ENCODE assay signal across 15 cellular contexts in the genomic region with DNA sequence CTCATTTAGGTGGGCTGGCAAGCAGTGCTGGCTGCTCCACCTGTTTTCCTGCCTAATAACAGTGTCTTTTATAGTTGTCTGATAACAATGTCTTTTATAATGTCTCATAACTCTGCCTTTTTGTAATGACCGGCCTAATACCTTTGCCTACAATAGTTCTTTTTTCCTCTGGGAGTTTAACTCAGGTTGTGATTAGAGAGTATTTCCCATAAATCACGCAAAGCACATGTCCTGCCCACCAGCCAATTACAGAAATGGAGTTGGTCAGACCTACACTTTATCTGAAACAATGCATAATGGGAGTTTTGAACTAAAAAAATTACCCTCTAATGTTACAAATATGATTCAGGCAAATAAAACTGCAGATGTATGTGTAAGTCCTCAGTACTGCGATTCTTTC.
DNase-seq lines count a peak whose midpoint lies in the region; ATAC-seq, FAIRE-seq and TF ChIP-seq lines count a peak whose summit lies in the region.
"Had no signal": no experiment of that assay in that cellular context is flagged by ENCODE, and none has a peak within 500 bp of the region (broad histone marks: within the 10 kb centered on the region; RNA-seq: fewer than 3 reads in every experiment).

No MANE protein-coding gene starts in this region.

- dilution Hi-C loops in endothelial cell of umbilical vein (cut with MboI; ENCODE audit: extremely low pct_ligation_motif_present, low sequenced_read_pairs) = no loop called here

- no TSS peak for BruUV-seq in endothelial cell of umbilical vein (replicated peaks; lab: Mats Ljungman, UMichigan)

- no peak overlapping the region for H3K4me2 ChIP-seq in endothelial cell of umbilical vein (ENCODE audit: insufficient read depth, low read length)

- ATAC-seq in GM21526 (IDR thresholded peaks at IDR 0.05; ENCODE audit: low FRiP score, unreplicated experiment) = no peak
- ATAC-seq: stimulated activated naive CD8-positive, alpha-beta T cell treated with anti-CD3 and anti-CD28 coated beads, Interleukin-15, amount 100 ng/mL, for 72 hours had no signal

- H3K9ac ChIP-seq in endothelial cell of umbilical vein (replicated peaks; ENCODE audit: extremely low read depth, insufficient read depth, low read length) = no peak overlapping the region

- intact Hi-C loops in cardiac septum (cut with DNase I) (loop anchor here (5.0 kb wide), 1 partner anchor 44 kb away; no protein-coding TSS in a partner anchor), endothelial cell of umbilical vein (cut with micrococcal nuclease) (no loop called here), sigmoid colon (cut with DNase I) (no loop called here)

- no peak overlapping the region for H2AFZ ChIP-seq in endothelial cell of umbilical vein (ENCODE audit: low read depth, low read length)

- H3K4me1 ChIP-seq in right atrium auricular region (peaks cover 0 to 73% of the 10 kb centered on the region in 2 donors), endothelial cell of umbilical vein (ENCODE audit: control insufficient read depth, extremely low read depth, insufficient read depth, low read length) (no peaks in the 10 kb centered on the region), sigmoid colon (peaks cover 0 to 60% (median 50%) of the 10 kb centered on the region in 4 donors)

- no peaks in the 10 kb centered on the region for H3K9me1 ChIP-seq in endothelial cell of umbilical vein (replicated peaks; ENCODE audit: control insufficient read depth, extremely low read depth, insufficient read depth, low read length)

- TF ChIP-seq CTCF in right atrium auricular region (IDR thresholded peaks at IDR 0.05) = no peak
- no peak for TF ChIP-seq CTCF in endothelial cell of umbilical vein (IDR thresholded peaks at IDR 0.05; ENCODE audit: extremely low read depth in 1 of 2, insufficient read depth in 1 of 2, low read depth in 1 of 2, low read length in 2 of 2)
- TF ChIP-seq CTCF in sigmoid colon (IDR thresholded peaks at IDR 0.05) = no peak
- TF ChIP-seq CTCF in WERI-Rb-1 (IDR thresholded peaks at IDR 0.05; ENCODE audit: low read depth, low read length) = no peak

- H3K36me3 ChIP-seq in right atrium auricular region (no peaks in the 10 kb centered on the region), endothelial cell of umbilical vein (ENCODE audit: control insufficient read depth in 2 of 2, extremely low read depth in 1 of 2, insufficient read depth in 2 of 2, low read length in 2 of 2) (no peaks in the 10 kb centered on the region), sigmoid colon (no peaks in the 10 kb centered on the region), WERI-Rb-1 (no peaks in the 10 kb centered on the region)

- no peak for TF ChIP-seq POLR2A in endothelial cell of umbilical vein (IDR thresholded peaks at IDR 0.05; ENCODE audit: low read depth, low read length)
- no peak for TF ChIP-seq POLR2A in sigmoid colon (IDR thresholded peaks at IDR 0.05)

- no peak for TF ChIP-seq EP300 in sigmoid colon (IDR thresholded peaks at IDR 0.05)

- no peak overlapping the region for H3K4me3 ChIP-seq in right atrium auricular region
- no peak overlapping the region for H3K4me3 ChIP-seq in endothelial cell of umbilical vein (replicated peaks in 1 of 3; ENCODE audit: insufficient read depth in 1 of 3, low read depth in 1 of 3, low read length in 3 of 3)
- peak overlapping the region in 3 of 4 donors; percentile 6 to 20 (median 18) for H3K4me3 ChIP-seq in sigmoid colon
- no peak overlapping the region for H3K4me3 ChIP-seq in WERI-Rb-1 (ENCODE audit: low read depth, low read length)

- POLR2A ChIA-PET in endothelial cell of umbilical vein (lab: Charles Lee) = no interaction called here

- CTCF ChIA-PET in endothelial cell of umbilical vein (lab: Charles Lee) = no interaction called here

- no peak for FAIRE-seq in endothelial cell of umbilical vein (lab: Jason Lieb, UNC)

- no peaks in the 10 kb centered on the region for H4K20me1 ChIP-seq in endothelial cell of umbilical vein (replicated peaks; ENCODE audit: control insufficient read depth, extremely low read depth, insufficient read depth, low read length)

- H3K79me2 ChIP-seq in endothelial cell of umbilical vein (ENCODE audit: control insufficient read depth, insufficient read depth, low read length) = no peaks in the 10 kb centered on the region

- H3K9me3 ChIP-seq in right atrium auricular region (no peaks in the 10 kb centered on the region), endothelial cell of umbilical vein (replicated peaks; ENCODE audit: control insufficient read depth, insufficient read depth, low read length) (no peaks in the 10 kb centered on the region), sigmoid colon (no peaks in the 10 kb centered on the region), WERI-Rb-1 (ENCODE audit: severe bottlenecking) (no peaks in the 10 kb centered on the region)

- DNase-seq in right atrium auricular region (ENCODE audit: low spot score) (no peak), cardiac septum (ENCODE audit: low spot score) (no peak), endothelial cell of umbilical vein (ENCODE audit: low read depth, low spot score) (peak; percentile 23), sigmoid colon (no peak), WERI-Rb-1 (no peak)
- DNase-seq in stimulated activated CD4-positive, alpha-beta T cell treated with anti-CD3 and anti-CD28 coated beads, Interleukin-2, amount 100 ng/mL, for 24 hours = no peak
- DNase-seq in stimulated activated CD4-positive, alpha-beta T cell treated with anti-CD3 and anti-CD28 coated beads, Interleukin-1b, Interleukin-23, amount 100 ng/mL, for 48 hours = no peak
- DNase-seq: ACHN; activated CD4-positive, CD25-positive, alpha-beta regulatory T cell; activated CD8-positive, alpha-beta memory T cell treated with anti-CD3 and anti-CD28 coated beads, Interleukin-2, amount 50 U/mL, for 48 hours; activated naive CD8-positive, alpha-beta T cell treated with anti-CD3 and anti-CD28 coated beads for 36 hours; naive B cell; NCI-H1092; stimulated activated naive CD8-positive, alpha-beta T cell treated with anti-CD3 and anti-CD28 coated beads, Interleukin-15, amount 100 ng/mL, for 72 hours had no signal

- 37 to 65% methylated on average over 3 of the region's 3 CpGs for WGBS in sigmoid colon, 2 donors

- H3K27me3 ChIP-seq in right atrium auricular region (no peaks in the 10 kb centered on the region), endothelial cell of umbilical vein (ENCODE audit: control insufficient read depth in 2 of 2, insufficient read depth in 2 of 2, low read length in 2 of 2) (no peaks in the 10 kb centered on the region), sigmoid colon (no peaks in the 10 kb centered on the region), WERI-Rb-1 (ENCODE audit: insufficient read depth, low read depth, severe bottlenecking) (no peaks in the 10 kb centered on the region)

- H3K27ac ChIP-seq in right atrium auricular region = peak overlapping the region; percentile 74 to 81
- H3K27ac ChIP-seq in endothelial cell of umbilical vein (ENCODE audit: insufficient read depth, low read depth, low read length) = no peak overlapping the region
- H3K27ac ChIP-seq in sigmoid colon = peak overlapping the region; percentile 84 to 94 (median 90)
- no peak overlapping the region; the same call in 1 of the 2 replicates for H3K27ac ChIP-seq in WERI-Rb-1

TF ChIP-seq in endothelial cell of umbilical vein, 7 proteins besides CTCF, POLR2A, EP300 and RAD21:
- TF ChIP-seq FOS (IDR thresholded peaks at IDR 0.05; ENCODE audit: borderline replicate concordance, insufficient read depth, low read length) (no peak), EZH2 (IDR thresholded peaks at IDR 0.05; ENCODE audit: borderline replicate concordance, low read depth, low read length, severe bottlenecking) (no peak), MYC (IDR thresholded peaks at IDR 0.05; ENCODE audit: low read depth, low read length) (no peak), MAX (IDR thresholded peaks at IDR 0.05; ENCODE audit: insufficient read depth, insufficient read length) (no peak), JUN (IDR thresholded peaks at IDR 0.05; ENCODE audit: borderline replicate concordance, insufficient read depth, insufficient read length, low read depth) (no peak), GATA2 (IDR thresholded peaks at IDR 0.05; ENCODE audit: insufficient read depth, insufficient read length, low read depth, low read length) (no peak), POLR2AphosphoS5 (IDR thresholded peaks at IDR 0.05; ENCODE audit: insufficient read depth, low read depth, low read length) (no peak)

Comparison
In these comparisons a context has a peak if more than half of its experiments do, and no peak if none do; other contexts are left out.
1. H3K27ac ChIP-seq: peak in right atrium auricular region (2 of 2) and sigmoid colon (4 of 4); none in endothelial cell of umbilical vein (single experiment) and WERI-Rb-1 (single experiment).
2. H3K4me3 ChIP-seq: peak in sigmoid colon (3 of 4); none in right atrium auricular region (0 of 2), endothelial cell of umbilical vein (0 of 3) and WERI-Rb-1 (single experiment).